22 cellular contexts compared by ENCODE assay signal in genomic region chr4:7858498-7858897, GRCh38.
DNase-seq lines count a peak whose midpoint lies in the region; ATAC-seq and TF ChIP-seq lines count a peak whose summit lies in the region.
"Had no signal": no experiment of that assay in that cellular context is flagged by ENCODE, and none has a peak within 500 bp of the region (broad histone marks: within the 10 kb centered on the region; RNA-seq: fewer than 3 reads in every experiment).

No MANE protein-coding gene starts in this region.

- H3K27ac Mint-ChIP-seq in activated naive CD8-positive, alpha-beta T cell, result peak overlapping the region; percentile 31
- H3K27ac Mint-ChIP-seq in activated naive CD8-positive, alpha-beta T cell treated with anti-CD3 and anti-CD28 coated beads, Interleukin-2, amount 50 U/mL, for 24 hours, result no peak overlapping the region
- peak overlapping the region; percentile 54 for H3K27ac Mint-ChIP-seq in glutamatergic neuron (ENCODE audit: unreplicated experiment)

- H3K4me2 ChIP-seq in smooth muscle cell, result peak overlapping the region; percentile 81

- H3K27me3 ChIP-seq in adipocyte (replicated peaks; ENCODE audit: control insufficient read depth, insufficient read depth, low read length) (no peaks in the 10 kb centered on the region), smooth muscle cell (ENCODE audit: low read depth) (no peaks in the 10 kb centered on the region)
- H3K27me3 ChIP-seq: dorsolateral prefrontal cortex, heart left ventricle had no signal

- peaks cover 1% of the 10 kb centered on the region for H3K36me3 Mint-ChIP-seq in activated naive CD8-positive, alpha-beta T cell
- peaks cover under 1% of the 10 kb centered on the region for H3K36me3 Mint-ChIP-seq in activated naive CD8-positive, alpha-beta T cell treated with anti-CD3 and anti-CD28 coated beads, Interleukin-2, amount 50 U/mL, for 24 hours (ENCODE audit: low read depth)
- H3K36me3 Mint-ChIP-seq in glutamatergic neuron (ENCODE audit: unreplicated experiment), result peaks cover 17% of the 10 kb centered on the region

- no peak for TF ChIP-seq CTCF in glutamatergic neuron (IDR thresholded peaks at IDR 0.05; ENCODE audit: partially characterized antibody, unreplicated experiment)
- no peak for TF ChIP-seq CTCF in smooth muscle cell (IDR thresholded peaks at IDR 0.05; ENCODE audit: borderline replicate concordance, insufficient read depth, poor library complexity, severe bottlenecking)

- H3K36me3 ChIP-seq in adipocyte (ENCODE audit: control insufficient read depth, insufficient read depth, low read length, severe bottlenecking) (peaks cover 33% of the 10 kb centered on the region), smooth muscle cell (ENCODE audit: low read depth) (no peaks in the 10 kb centered on the region)

- peaks cover 49% of the 10 kb centered on the region for H3K4me1 Mint-ChIP-seq in activated naive CD8-positive, alpha-beta T cell (ENCODE audit: low read depth)
- peaks cover 48% of the 10 kb centered on the region for H3K4me1 Mint-ChIP-seq in activated naive CD8-positive, alpha-beta T cell treated with anti-CD3 and anti-CD28 coated beads, Interleukin-2, amount 50 U/mL, for 24 hours
- peaks cover 87% of the 10 kb centered on the region for H3K4me1 Mint-ChIP-seq in glutamatergic neuron (ENCODE audit: low read depth, unreplicated experiment)

- WGBS in smooth muscle cell (ENCODE audit: low lambda C conversion rate), result 92% methylated on average over 5 of the region's 5 CpGs

- H3K4me1 ChIP-seq in adipocyte (ENCODE audit: control insufficient read depth, insufficient read depth, low read length) (peaks cover 56% of the 10 kb centered on the region), smooth muscle cell (ENCODE audit: low read depth) (peaks cover 24% of the 10 kb centered on the region)

- no peak for DNase-seq in activated naive CD8-positive, alpha-beta T cell treated with anti-CD3 and anti-CD28 coated beads, Interleukin-2, amount 50 U/mL, for 24 hours
- DNase-seq in adipocyte (ENCODE audit: low read depth), result no peak
- no peak for DNase-seq in glutamatergic neuron
- DNase-seq in smooth muscle cell (lab: John Stamatoyannopoulos, UW; ENCODE audit: unreplicated experiment), result no peak
- DNase-seq in NCI-H1092 (lab: John Stamatoyannopoulos, UW), result no peak
- DNase-seq in HUDEP-2 (lab: John Stamatoyannopoulos, UW; ENCODE audit: unreplicated experiment in 76 of 76), result no peak
- DNase-seq: amygdala; Calu3; central memory CD4-positive, alpha-beta T cell; dorsolateral prefrontal cortex; heart left ventricle; KG1; MM.1S; NCI-H1417 treated with DMSO at 0.1 percent for 48 hours; NCI-H446 treated with DMSO at 0.1 percent for 48 hours; stimulated activated CD4-positive, alpha-beta T cell treated with anti-CD3 and anti-CD28 coated beads, Interleukin-4, amount 100 ng/mL, for 4 hours; stimulated activated naive CD4-positive, alpha-beta T cell had no signal

- peak overlapping the region; percentile 91 for H3K27ac ChIP-seq in smooth muscle cell (ENCODE audit: low read depth)
- H3K27ac ChIP-seq: C4-2B had no signal

- peaks cover 10% of the 10 kb centered on the region for H3F3A ChIP-seq in smooth muscle cell (ENCODE audit: low read depth)

- H3K9ac ChIP-seq in adipocyte (ENCODE audit: low read length), result peak overlapping the region; percentile 76
- H3K9ac ChIP-seq in smooth muscle cell (ENCODE audit: low read depth), result no peak overlapping the region

- H3K9me3 ChIP-seq in adipocyte (ENCODE audit: control insufficient read depth, low read length) (no peaks in the 10 kb centered on the region), smooth muscle cell (replicated peaks; ENCODE audit: low read depth) (no peaks in the 10 kb centered on the region)
- H3K9me3 ChIP-seq: heart left ventricle had no signal

- H3K4me3 ChIP-seq in adipocyte (ENCODE audit: low read length) (no peak overlapping the region), smooth muscle cell (no peak overlapping the region)
- H3K4me3 ChIP-seq: dorsolateral prefrontal cortex, GM12878, heart left ventricle had no signal

- no peaks in the 10 kb centered on the region for H4K20me1 ChIP-seq in smooth muscle cell (ENCODE audit: low read depth)

- H3K27me3 Mint-ChIP-seq in activated naive CD8-positive, alpha-beta T cell, result no peaks in the 10 kb centered on the region
- no peaks in the 10 kb centered on the region for H3K27me3 Mint-ChIP-seq in activated naive CD8-positive, alpha-beta T cell treated with anti-CD3 and anti-CD28 coated beads, Interleukin-2, amount 50 U/mL, for 24 hours
- peaks cover 47% of the 10 kb centered on the region for H3K27me3 Mint-ChIP-seq in glutamatergic neuron (ENCODE audit: unreplicated experiment)

- ATAC-seq in activated naive CD8-positive, alpha-beta T cell treated with anti-CD3 and anti-CD28 coated beads, Interleukin-2, amount 50 U/mL, for 24 hours, result no peak
- no peak for ATAC-seq in HG03135 (IDR thresholded peaks at IDR 0.05; ENCODE audit: unreplicated experiment)
- ATAC-seq: GM12878, heart left ventricle, Right ventricle myocardium inferior had no signal

- H3K79me2 ChIP-seq in smooth muscle cell (ENCODE audit: low read depth), result peaks cover 10% of the 10 kb centered on the region

- no peaks in the 10 kb centered on the region for H3K9me3 Mint-ChIP-seq in activated naive CD8-positive, alpha-beta T cell (ENCODE audit: low read depth)
- H3K9me3 Mint-ChIP-seq in activated naive CD8-positive, alpha-beta T cell treated with anti-CD3 and anti-CD28 coated beads, Interleukin-2, amount 50 U/mL, for 24 hours, result no peaks in the 10 kb centered on the region
- H3K9me3 Mint-ChIP-seq in glutamatergic neuron (ENCODE audit: unreplicated experiment), result peaks cover 62% of the 10 kb centered on the region

- no peak overlapping the region for H2AFZ ChIP-seq in smooth muscle cell (ENCODE audit: low read depth)

- no peak overlapping the region for H3K4me3 Mint-ChIP-seq in activated naive CD8-positive, alpha-beta T cell
- H3K4me3 Mint-ChIP-seq in activated naive CD8-positive, alpha-beta T cell treated with anti-CD3 and anti-CD28 coated beads, Interleukin-2, amount 50 U/mL, for 24 hours, result no peak overlapping the region
- H3K4me3 Mint-ChIP-seq in glutamatergic neuron (ENCODE audit: unreplicated experiment), result peak overlapping the region; percentile 36
